In genomic region chr7:101915000-101915399, GRCh38 we compare ENCODE assay signal across 14 cellular contexts.
DNase-seq lines count a peak whose midpoint lies in the region; TF ChIP-seq lines count a peak whose summit lies in the region.
"Had no signal": no experiment of that assay in that cellular context is flagged by ENCODE, and none has a peak within 500 bp of the region (broad histone marks: within the 10 kb centered on the region; RNA-seq: fewer than 3 reads in every experiment).

No MANE protein-coding gene starts in this region.

- TF ChIP-seq EP300 in SK-N-SH (IDR thresholded peaks at IDR 0.05; ENCODE audit: borderline replicate concordance in 1 of 2, low read depth in 1 of 2, low read length in 1 of 2) (peak in 1 of 2 experiments; percentile 55; a peak in 1 of 4 replicates), sigmoid colon (IDR thresholded peaks at IDR 0.05) (no peak)

- no peak for TF ChIP-seq POLR2A in sigmoid colon (IDR thresholded peaks at IDR 0.05)

- peak; percentile 55 for TF ChIP-seq RAD21 in SK-N-SH (IDR thresholded peaks at IDR 0.05; ENCODE audit: low read length)

- H3K9ac ChIP-seq in SK-N-SH: no peak overlapping the region

- H3K79me2 ChIP-seq in SK-N-SH (ENCODE audit: insufficient read depth): peaks cover 63% of the 10 kb centered on the region

- intact Hi-C loops in sigmoid colon (cut with DNase I): loop anchor here (5.0 kb wide), 1 partner anchor 98 kb away; the partner anchor contains the start of gene CUX1

- H3K9me3 ChIP-seq in SK-N-SH (no peaks in the 10 kb centered on the region), right atrium auricular region (no peaks in the 10 kb centered on the region), sigmoid colon (no peaks in the 10 kb centered on the region)
- H3K9me3 ChIP-seq: gastroesophageal sphincter had no signal

- no peak overlapping the region for H3K4me3 ChIP-seq in SK-N-SH (ENCODE audit: low read depth in 2 of 2, low read length in 1 of 2)
- H3K4me3 ChIP-seq in right atrium auricular region: no peak overlapping the region
- no peak overlapping the region for H3K4me3 ChIP-seq in sigmoid colon
- H3K4me3 ChIP-seq: gastroesophageal sphincter had no signal

- H3K36me3 ChIP-seq in SK-N-SH (replicated peaks in 1 of 2; ENCODE audit: control insufficient read depth in 1 of 2, insufficient read depth in 2 of 2, low read length in 1 of 2): peaks cover 15 to 22% of the 10 kb centered on the region in 2 experiments
- peaks cover 21% of the 10 kb centered on the region for H3K36me3 ChIP-seq in right atrium auricular region
- H3K36me3 ChIP-seq in sigmoid colon: peaks cover 0 to 23% (median 0%) of the 10 kb centered on the region in 4 donors

- WGBS in SK-N-SH (ENCODE audit: low lambda C conversion rate): 92% methylated on average over 10 of the region's 15 CpGs
- WGBS in sigmoid colon, 2 donors: 94 to 96% methylated on average over 15 of the region's 15 CpGs

- no peak overlapping the region for H3K4me2 ChIP-seq in SK-N-SH

- DNase-seq in DMS 273 treated with DMSO at 0.1 percent for 48 hours (lab: John Stamatoyannopoulos, UW) (peak; percentile 88), SK-N-SH (peak; percentile 69), right atrium auricular region (ENCODE audit: low spot score) (no peak), sigmoid colon (no peak), EL (no peak), MV-4-11 (lab: John Stamatoyannopoulos, UW) (no peak), T-helper 2 cell (no peak)
- no peak for DNase-seq in activated CD4-positive, CD25-positive, alpha-beta regulatory T cell treated with anti-CD3 and anti-CD28 coated beads, Interleukin-2, amount 50 U/mL, for 72 hours
- DNase-seq: DMS153; Karpas-422; NCI-H1436 treated with DMSO at 0.1 percent for 48 hours; NCI-H526; stimulated activated naive CD4-positive, alpha-beta T cell treated with Interleukin-2 at 50 U/mL for 16 hours had no signal

- POLR2A ChIA-PET in SK-N-SH (lab: Yijun Ruan, JAX): interaction anchor here (0.7 kb wide), 1 partner anchor 9 kb away, joined by 3 read pairs; no protein-coding TSS in a partner anchor

- H3K9me2 ChIP-seq in SK-N-SH: no peaks in the 10 kb centered on the region

- no peak for TF ChIP-seq CTCF in SK-N-SH (IDR thresholded peaks at IDR 0.05)
- TF ChIP-seq CTCF in right atrium auricular region (IDR thresholded peaks at IDR 0.05): no peak
- TF ChIP-seq CTCF in sigmoid colon (IDR thresholded peaks at IDR 0.05): no peak

- peaks cover 0 to 47% of the 10 kb centered on the region in 2 experiments; a peak in 1 of 4 replicates for H3K4me1 ChIP-seq in SK-N-SH (ENCODE audit: control insufficient read depth in 1 of 2, insufficient read depth in 2 of 2, low read depth in 1 of 2, low read length in 1 of 2)
- H3K4me1 ChIP-seq in right atrium auricular region: peaks cover 0 to 51% of the 10 kb centered on the region in 2 donors
- peaks cover 0 to 66% (median 61%) of the 10 kb centered on the region in 4 donors for H3K4me1 ChIP-seq in sigmoid colon

- CTCF ChIA-PET in SK-N-SH (lab: Yijun Ruan, JAX): interaction anchor here (0.8 to 1.1 kb wide), 3 partner anchors 9 to 58 kb away, joined by 3 read pairs; no protein-coding TSS in a partner anchor

- H3K27me3 ChIP-seq in SK-N-SH (ENCODE audit: insufficient read depth): no peaks in the 10 kb centered on the region
- H3K27me3 ChIP-seq in right atrium auricular region: no peaks in the 10 kb centered on the region
- H3K27me3 ChIP-seq in sigmoid colon: no peaks in the 10 kb centered on the region
- H3K27me3 ChIP-seq: gastroesophageal sphincter had no signal

- H3K27ac ChIP-seq in SK-N-SH (ENCODE audit: low read depth in 2 of 2, low read length in 1 of 2): peak overlapping the region in 1 of 2 experiments; percentile 0; a peak in 1 of 4 replicates
- H3K27ac ChIP-seq in right atrium auricular region: peak overlapping the region; percentile 68 to 82
- H3K27ac ChIP-seq in sigmoid colon: peak overlapping the region in 3 of 4 donors; percentile 84 to 93 (median 87)

- no peak overlapping the region for H2AFZ ChIP-seq in SK-N-SH (ENCODE audit: low read depth)

- H4K20me1 ChIP-seq in SK-N-SH (ENCODE audit: insufficient read depth): peaks cover 7% of the 10 kb centered on the region; the same call in 1 of the 2 replicates

- H3F3A ChIP-seq in SK-N-SH (replicated peaks; ENCODE audit: insufficient read depth): no peaks in the 10 kb centered on the region

TF ChIP-seq in SK-N-SH, 30 proteins besides CTCF, POLR2A, EP300 and RAD21:
- TF ChIP-seq FOXM1 (IDR thresholded peaks at IDR 0.05; ENCODE audit: low read depth): no peak
- TF ChIP-seq TCF12 (IDR thresholded peaks at IDR 0.05): no peak
- TF ChIP-seq MXI1 (IDR thresholded peaks at IDR 0.05; ENCODE audit: low read depth, low read length): 0 out of 2 replicates have a peak, but pooled peaks have one; percentile 26
- TF ChIP-seq MAX (IDR thresholded peaks at IDR 0.05; ENCODE audit: low read depth): no peak
- no peak for TF ChIP-seq RFX5 (IDR thresholded peaks at IDR 0.05; ENCODE audit: low read length)
- peak; percentile 30 for TF ChIP-seq CHD2 (IDR thresholded peaks at IDR 0.05; ENCODE audit: low read length, partially characterized antibody)
- TF ChIP-seq ZBTB33 (IDR thresholded peaks at IDR 0.05; ENCODE audit: borderline replicate concordance, low read depth): no peak
- TF ChIP-seq RCOR1 (IDR thresholded peaks at IDR 0.05; ENCODE audit: low read length): peak; percentile 74
- no peak for TF ChIP-seq TEAD4 (IDR thresholded peaks at IDR 0.05; ENCODE audit: borderline replicate concordance, insufficient read depth)
- TF ChIP-seq, protein P1, sequence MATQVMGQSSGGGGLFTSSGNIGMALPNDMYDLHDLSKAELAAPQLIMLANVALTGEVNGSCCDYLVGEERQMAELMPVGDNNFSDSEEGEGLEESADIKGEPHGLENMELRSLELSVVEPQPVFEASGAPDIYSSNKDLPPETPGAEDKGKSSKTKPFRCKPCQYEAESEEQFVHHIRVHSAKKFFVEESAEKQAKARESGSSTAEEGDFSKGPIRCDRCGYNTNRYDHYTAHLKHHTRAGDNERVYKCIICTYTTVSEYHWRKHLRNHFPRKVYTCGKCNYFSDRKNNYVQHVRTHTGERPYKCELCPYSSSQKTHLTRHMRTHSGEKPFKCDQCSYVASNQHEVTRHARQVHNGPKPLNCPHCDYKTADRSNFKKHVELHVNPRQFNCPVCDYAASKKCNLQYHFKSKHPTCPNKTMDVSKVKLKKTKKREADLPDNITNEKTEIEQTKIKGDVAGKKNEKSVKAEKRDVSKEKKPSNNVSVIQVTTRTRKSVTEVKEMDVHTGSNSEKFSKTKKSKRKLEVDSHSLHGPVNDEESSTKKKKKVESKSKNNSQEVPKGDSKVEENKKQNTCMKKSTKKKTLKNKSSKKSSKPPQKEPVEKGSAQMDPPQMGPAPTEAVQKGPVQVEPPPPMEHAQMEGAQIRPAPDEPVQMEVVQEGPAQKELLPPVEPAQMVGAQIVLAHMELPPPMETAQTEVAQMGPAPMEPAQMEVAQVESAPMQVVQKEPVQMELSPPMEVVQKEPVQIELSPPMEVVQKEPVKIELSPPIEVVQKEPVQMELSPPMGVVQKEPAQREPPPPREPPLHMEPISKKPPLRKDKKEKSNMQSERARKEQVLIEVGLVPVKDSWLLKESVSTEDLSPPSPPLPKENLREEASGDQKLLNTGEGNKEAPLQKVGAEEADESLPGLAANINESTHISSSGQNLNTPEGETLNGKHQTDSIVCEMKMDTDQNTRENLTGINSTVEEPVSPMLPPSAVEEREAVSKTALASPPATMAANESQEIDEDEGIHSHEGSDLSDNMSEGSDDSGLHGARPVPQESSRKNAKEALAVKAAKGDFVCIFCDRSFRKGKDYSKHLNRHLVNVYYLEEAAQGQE (IDR thresholded peaks at IDR 0.05; ENCODE audit: low read depth, low read length): no peak
- no peak for TF ChIP-seq IRF3 (IDR thresholded peaks at IDR 0.05; ENCODE audit: low read depth, low read length)

Comparison
In these comparisons a context has a peak if more than half of its experiments do, and no peak if none do; other contexts are left out.
1. DNase-seq: peak in DMS 273 treated with DMSO at 0.1 percent for 48 hours (single experiment) and SK-N-SH (single experiment); none in right atrium auricular region (single experiment), sigmoid colon (single experiment), EL (single experiment), MV-4-11 (single experiment), T-helper 2 cell (0 of 5) and activated CD4-positive, CD25-positive, alpha-beta regulatory T cell treated with anti-CD3 and anti-CD28 coated beads, Interleukin-2, amount 50 U/mL, for 72 hours (single experiment).